Comparison of ENCODE assay signal across 9 cellular contexts in the genomic region with DNA sequence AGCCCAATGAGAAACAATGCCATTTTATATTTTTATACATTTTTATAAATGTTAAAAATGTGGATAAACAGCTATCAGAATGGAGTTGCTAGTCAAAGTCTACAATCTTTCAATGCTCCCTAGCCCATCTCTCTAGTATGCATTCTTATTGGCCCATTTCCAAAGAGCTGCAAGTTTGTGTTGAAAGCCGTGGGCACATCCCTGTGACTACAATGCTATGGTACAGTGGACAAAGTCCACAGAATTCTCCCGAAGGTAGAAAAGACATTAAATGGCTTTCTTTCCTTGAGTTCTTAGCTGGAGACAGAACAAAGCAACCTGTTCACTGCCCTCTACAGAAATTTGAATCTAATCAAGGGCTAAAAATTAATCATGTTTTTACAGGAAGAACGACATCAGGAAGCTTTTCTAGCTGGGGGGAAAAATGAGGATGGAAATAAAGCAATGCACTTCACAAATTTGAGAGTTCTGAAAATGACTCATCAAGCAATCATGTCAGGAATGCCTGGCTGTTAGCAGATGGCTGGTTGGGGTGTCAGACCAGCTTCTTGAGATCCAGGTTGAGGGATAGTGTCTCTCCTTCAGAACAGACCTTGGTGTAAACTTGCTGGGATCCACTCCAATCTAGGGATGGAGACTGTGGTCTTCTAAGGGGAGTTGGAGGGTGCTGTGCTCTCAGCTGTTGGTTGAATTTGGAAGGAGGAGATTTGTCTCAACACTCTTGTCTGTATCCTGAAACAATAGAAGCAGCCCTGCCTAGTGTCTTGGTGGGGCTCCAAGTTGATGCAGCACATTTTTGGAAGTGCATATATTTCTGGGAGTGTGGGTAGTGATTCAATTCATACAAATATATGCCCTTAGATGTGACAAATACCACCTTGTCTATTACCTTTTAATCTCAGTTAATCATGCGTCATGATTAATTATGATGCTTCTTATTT.
DNase-seq lines count a peak whose midpoint lies in the region; FAIRE-seq and TF ChIP-seq lines count a peak whose summit lies in the region.
"Had no signal": no experiment of that assay in that cellular context is flagged by ENCODE, and none has a peak within 500 bp of the region (broad histone marks: within the 10 kb centered on the region; RNA-seq: fewer than 3 reads in every experiment).

No MANE protein-coding gene starts in this region.

- H2AFZ ChIP-seq in astrocyte (ENCODE audit: low read depth, low read length): peak overlapping the region; percentile 43

- H3K4me3 Mint-ChIP-seq in astrocyte (ENCODE audit: unreplicated experiment) (peak overlapping the region; percentile 51), type B pancreatic cell (no peak overlapping the region)
- no peak overlapping the region for H3K4me3 Mint-ChIP-seq in activated naive CD8-positive, alpha-beta T cell treated with anti-CD3 and anti-CD28 coated beads for 36 hours

- peak overlapping the region; percentile 70 for H3K4me2 ChIP-seq in astrocyte (ENCODE audit: low read length)

- no CpG with 5 or more reads among the region's 4 CpGs for WGBS in iPS DF 6.9 (ENCODE audit: insufficient coverage, insufficient read length)

- H4K20me1 ChIP-seq in astrocyte (ENCODE audit: insufficient read depth, low read length): no peaks in the 10 kb centered on the region

- H3K36me3 Mint-ChIP-seq in astrocyte (ENCODE audit: low read depth, unreplicated experiment) (no peaks in the 10 kb centered on the region), type B pancreatic cell (peaks cover 3% of the 10 kb centered on the region)
- no peaks in the 10 kb centered on the region for H3K36me3 Mint-ChIP-seq in activated naive CD8-positive, alpha-beta T cell treated with anti-CD3 and anti-CD28 coated beads for 36 hours

- no peaks in the 10 kb centered on the region for H3K36me3 ChIP-seq in astrocyte (ENCODE audit: insufficient read depth, low read length)
- H3K36me3 ChIP-seq in iPS DF 6.9 (ENCODE audit: control insufficient read depth, insufficient read depth, low read length): no peaks in the 10 kb centered on the region

- H3K79me2 ChIP-seq in astrocyte (ENCODE audit: insufficient read depth, low read length): no peaks in the 10 kb centered on the region

- DNase-seq in HT1080 (ENCODE audit: low read depth) (peak; percentile 91), astrocyte (ENCODE audit: low read depth) (peak; percentile 92), iPS DF 6.9 (ENCODE audit: low read depth, low spot score) (peak; percentile 31), type B pancreatic cell (ENCODE audit: extremely low spot score, unreplicated experiment) (no peak), pons (ENCODE audit: low spot score) (no peak)
- no peak for DNase-seq in activated CD8-positive, alpha-beta memory T cell treated with anti-CD3 and anti-CD28 coated beads for 24 hours
- no peak for DNase-seq in activated naive CD8-positive, alpha-beta T cell treated with anti-CD3 and anti-CD28 coated beads for 36 hours
- DNase-seq: effector CD4-positive, alpha-beta T cell; SHP77 had no signal

- H3K9me3 Mint-ChIP-seq in astrocyte (ENCODE audit: unreplicated experiment) (peaks cover 2% of the 10 kb centered on the region), type B pancreatic cell (peaks cover 5% of the 10 kb centered on the region)
- no peaks in the 10 kb centered on the region for H3K9me3 Mint-ChIP-seq in activated naive CD8-positive, alpha-beta T cell treated with anti-CD3 and anti-CD28 coated beads for 36 hours

- H3K27ac Mint-ChIP-seq in astrocyte (ENCODE audit: unreplicated experiment) (peak overlapping the region; percentile 95), type B pancreatic cell (peak overlapping the region; percentile 42)
- H3K27ac Mint-ChIP-seq in activated naive CD8-positive, alpha-beta T cell treated with anti-CD3 and anti-CD28 coated beads for 36 hours: no peak overlapping the region

- H3K4me1 ChIP-seq in astrocyte (ENCODE audit: insufficient read depth, low read length) (peaks cover 30% of the 10 kb centered on the region), iPS DF 6.9 (ENCODE audit: control insufficient read depth, insufficient read depth, low read length) (no peaks in the 10 kb centered on the region)

- H3K4me1 Mint-ChIP-seq in astrocyte (ENCODE audit: low read depth, unreplicated experiment) (peaks cover 44% of the 10 kb centered on the region), type B pancreatic cell (ENCODE audit: unreplicated experiment) (peaks cover 26% of the 10 kb centered on the region)
- H3K4me1 Mint-ChIP-seq in activated naive CD8-positive, alpha-beta T cell treated with anti-CD3 and anti-CD28 coated beads for 36 hours: no peaks in the 10 kb centered on the region

- H3K27ac ChIP-seq in astrocyte (ENCODE audit: low read depth, low read length) (peak overlapping the region; percentile 58), iPS DF 6.9 (ENCODE audit: low read length) (no peak overlapping the region)

- no peaks in the 10 kb centered on the region for H3K27me3 Mint-ChIP-seq in astrocyte (ENCODE audit: low read depth, unreplicated experiment)
- no peaks in the 10 kb centered on the region for H3K27me3 Mint-ChIP-seq in type B pancreatic cell
- H3K27me3 Mint-ChIP-seq in activated naive CD8-positive, alpha-beta T cell treated with anti-CD3 and anti-CD28 coated beads for 36 hours: peaks cover 3% of the 10 kb centered on the region

- TF ChIP-seq CTCF in astrocyte (IDR thresholded peaks at IDR 0.05; ENCODE audit: insufficient read depth, low read depth, low read length) (no peak), type B pancreatic cell (conservative IDR thresholded peaks at IDR 0.05) (no peak)

- H3K9me3 ChIP-seq in astrocyte (ENCODE audit: insufficient read depth, low read depth, low read length) (no peaks in the 10 kb centered on the region), iPS DF 6.9 (ENCODE audit: control insufficient read depth, insufficient read depth, low read length) (no peaks in the 10 kb centered on the region)

- H3K4me3 ChIP-seq in astrocyte (ENCODE audit: insufficient read depth, low read depth, low read length) (peak overlapping the region; percentile 36), iPS DF 6.9 (ENCODE audit: low read length) (no peak overlapping the region)

- H3K9ac ChIP-seq in astrocyte (ENCODE audit: low read length): no peak overlapping the region

- peak; percentile 77 for FAIRE-seq in astrocyte (lab: Jason Lieb, UNC)

- H3K27me3 ChIP-seq in astrocyte (ENCODE audit: insufficient read depth, low read length) (no peaks in the 10 kb centered on the region), iPS DF 6.9 (ENCODE audit: control insufficient read depth, insufficient read depth, low read length) (no peaks in the 10 kb centered on the region)

Comparison
In these comparisons a context has a peak if more than half of its experiments do, and no peak if none do; other contexts are left out.
1. DNase-seq: peak in HT1080 (single experiment), astrocyte (single experiment) and iPS DF 6.9 (single experiment); none in type B pancreatic cell (single experiment), activated CD8-positive, alpha-beta memory T cell treated with anti-CD3 and anti-CD28 coated beads for 24 hours (single experiment), activated naive CD8-positive, alpha-beta T cell treated with anti-CD3 and anti-CD28 coated beads for 36 hours (single experiment) and pons (single experiment).